Comparison of ENCODE assay signal across 2 cellular contexts in genomic region chr17:79801156-79802038, GRCh38.
TF ChIP-seq lines count a peak whose summit lies in the region.

No MANE protein-coding gene starts in this region.

TF ChIP-seq in HEK293, 187 proteins besides CTCF, POLR2A, EP300 and RAD21 (continued from another document and continues in another):
- TF ChIP-seq WT1 (tag by site-specific recombination; IDR thresholded peaks at IDR 0.05) (peak; percentile 13; the same call in 1 of the 2 replicates), FEZF1 (tag by site-specific recombination; IDR thresholded peaks at IDR 0.05) (peak; percentile 96), ZNF510 (tag by site-specific recombination; IDR thresholded peaks at IDR 0.05; ENCODE audit: insufficient replicate concordance) (no peak), ZNF830 (tag by site-specific recombination; IDR thresholded peaks at IDR 0.05; ENCODE audit: low read depth) (no peak), ZSCAN16 (tag by site-specific recombination; IDR thresholded peaks at IDR 0.05) (no peak), ZNF701 (tag by site-specific recombination; IDR thresholded peaks at IDR 0.05) (no peak), HOXC10 (CRISPR knock-in tag; IDR thresholded peaks at IDR 0.05) (no peak), ZNF138 (tag by site-specific recombination; IDR thresholded peaks at IDR 0.05; ENCODE audit: borderline replicate concordance) (no peak), MYNN (tag by site-specific recombination; IDR thresholded peaks at IDR 0.05; ENCODE audit: borderline replicate concordance) (no peak; the same call in 1 of the 2 replicates), ZNF362 (tag by site-specific recombination; IDR thresholded peaks at IDR 0.05) (no peak), PRDM4 (tag by site-specific recombination; IDR thresholded peaks at IDR 0.05) (no peak; the same call in 1 of the 2 replicates), ZNF629 (tag by site-specific recombination; IDR thresholded peaks at IDR 0.05) (peak; percentile 29; the same call in 1 of the 2 replicates), PRDM1 (tag by site-specific recombination; IDR thresholded peaks at IDR 0.05) (peak; percentile 72), HOXD13 (CRISPR knock-in tag; IDR thresholded peaks at IDR 0.05; ENCODE audit: borderline replicate concordance) (no peak), ZNF449 (tag by site-specific recombination; IDR thresholded peaks at IDR 0.05) (peak; percentile 79), ZNF518A (tag by site-specific recombination; conservative IDR thresholded peaks at IDR 0.05; ENCODE audit: low read depth) (no peak), ZNF350 (tag by site-specific recombination; IDR thresholded peaks at IDR 0.05) (no peak), KLF7 (tag by site-specific recombination; IDR thresholded peaks at IDR 0.05; ENCODE audit: borderline replicate concordance) (peak; percentile 76), ZNF37A (tag by site-specific recombination; IDR thresholded peaks at IDR 0.05) (no peak), KLF9 (tag by site-specific recombination; IDR thresholded peaks at IDR 0.05; ENCODE audit: low read depth) (peak; percentile 27; the same call in 1 of the 2 replicates)

TF ChIP-seq in HepG2, 621 proteins besides CTCF, POLR2A, EP300 and RAD21 (continued from another document and continues in another):
- no peak for TF ChIP-seq AHDC1 (CRISPR knock-in tag; IDR thresholded peaks at IDR 0.05; ENCODE audit: borderline replicate concordance)
- peak; percentile 27; the same call in 1 of the 2 replicates for TF ChIP-seq ZMYM3 (CRISPR knock-in tag; IDR thresholded peaks at IDR 0.05)
- TF ChIP-seq ZNF891 (CRISPR knock-in tag; IDR thresholded peaks at IDR 0.05): no peak
- TF ChIP-seq ZBTB46 (CRISPR knock-in tag; IDR thresholded peaks at IDR 0.05; ENCODE audit: borderline replicate concordance): no peak
- TF ChIP-seq ZFP36L2 (CRISPR knock-in tag; IDR thresholded peaks at IDR 0.05): no peak
- TF ChIP-seq MAX (IDR thresholded peaks at IDR 0.05): peak; percentile 50
- 0 out of 2 replicates have a peak, but pooled peaks have one; percentile 21 for TF ChIP-seq ZNF761 (CRISPR knock-in tag; conservative IDR thresholded peaks at IDR 0.05)
- no peak; the same call in 1 of the 2 replicates for TF ChIP-seq GZF1 (CRISPR knock-in tag; IDR thresholded peaks at IDR 0.05)
- TF ChIP-seq MXD1 (CRISPR knock-in tag; IDR thresholded peaks at IDR 0.05): peak; percentile 66; the same call in 1 of the 2 replicates
- TF ChIP-seq ZNF687 (CRISPR knock-in tag; IDR thresholded peaks at IDR 0.05): peak; percentile 90
- TF ChIP-seq ZNF275 (CRISPR knock-in tag; IDR thresholded peaks at IDR 0.05; ENCODE audit: borderline replicate concordance): 0 out of 2 replicates have a peak, but pooled peaks have one; percentile 7
- TF ChIP-seq ZNF263 (CRISPR knock-in tag; IDR thresholded peaks at IDR 0.05): peak; percentile 67
- TF ChIP-seq ZNF574 (CRISPR knock-in tag; IDR thresholded peaks at IDR 0.05): peak; percentile 66
- TF ChIP-seq RBFOX2 (IDR thresholded peaks at IDR 0.05; ENCODE audit: low read depth, low read length): peak; percentile 50
- peak; percentile 85 for TF ChIP-seq HNRNPLL (IDR thresholded peaks at IDR 0.05; ENCODE audit: low read depth, low read length, poor library complexity, severe bottlenecking)
- TF ChIP-seq RARA (CRISPR knock-in tag; IDR thresholded peaks at IDR 0.05): no peak
- 0 out of 2 replicates have a peak, but pooled peaks have one; percentile 31 for TF ChIP-seq ZFP82 (CRISPR knock-in tag; IDR thresholded peaks at IDR 0.05; ENCODE audit: borderline replicate concordance)
- 0 out of 2 replicates have a peak, but pooled peaks have one; percentile 28 for TF ChIP-seq ZNF790 (CRISPR knock-in tag; IDR thresholded peaks at IDR 0.05; ENCODE audit: borderline replicate concordance)
- TF ChIP-seq CEBPB (IDR thresholded peaks at IDR 0.05; ENCODE audit: borderline replicate concordance, low read depth, low read length): peak; percentile 66
- no peak for TF ChIP-seq SRSF9 (IDR thresholded peaks at IDR 0.05; ENCODE audit: borderline replicate concordance, insufficient read depth, low read depth, low read length, poor library complexity, severe bottlenecking)
- 0 out of 2 replicates have a peak, but pooled peaks have one; percentile 16 for TF ChIP-seq KAT8 (CRISPR knock-in tag; IDR thresholded peaks at IDR 0.05)
- peak; percentile 54 for TF ChIP-seq CEBPG (CRISPR knock-in tag; IDR thresholded peaks at IDR 0.05)
- no peak for TF ChIP-seq ZNF382 (CRISPR knock-in tag; IDR thresholded peaks at IDR 0.05; ENCODE audit: borderline replicate concordance)
- peak; percentile 25 for TF ChIP-seq ASH2L (IDR thresholded peaks at IDR 0.05; ENCODE audit: insufficient read length, low read depth, low read length)
- peak; percentile 79; the same call in 1 of the 2 replicates for TF ChIP-seq ZNF776 (CRISPR knock-in tag; IDR thresholded peaks at IDR 0.05)
- TF ChIP-seq RNF2 (conservative IDR thresholded peaks at IDR 0.05; ENCODE audit: low read depth): 0 out of 2 replicates have a peak, but pooled peaks have one; percentile 60
- no peak for TF ChIP-seq ZNF24 (IDR thresholded peaks at IDR 0.05)
